ENCODE assay signal across 1 cellular context in the genomic region with DNA sequence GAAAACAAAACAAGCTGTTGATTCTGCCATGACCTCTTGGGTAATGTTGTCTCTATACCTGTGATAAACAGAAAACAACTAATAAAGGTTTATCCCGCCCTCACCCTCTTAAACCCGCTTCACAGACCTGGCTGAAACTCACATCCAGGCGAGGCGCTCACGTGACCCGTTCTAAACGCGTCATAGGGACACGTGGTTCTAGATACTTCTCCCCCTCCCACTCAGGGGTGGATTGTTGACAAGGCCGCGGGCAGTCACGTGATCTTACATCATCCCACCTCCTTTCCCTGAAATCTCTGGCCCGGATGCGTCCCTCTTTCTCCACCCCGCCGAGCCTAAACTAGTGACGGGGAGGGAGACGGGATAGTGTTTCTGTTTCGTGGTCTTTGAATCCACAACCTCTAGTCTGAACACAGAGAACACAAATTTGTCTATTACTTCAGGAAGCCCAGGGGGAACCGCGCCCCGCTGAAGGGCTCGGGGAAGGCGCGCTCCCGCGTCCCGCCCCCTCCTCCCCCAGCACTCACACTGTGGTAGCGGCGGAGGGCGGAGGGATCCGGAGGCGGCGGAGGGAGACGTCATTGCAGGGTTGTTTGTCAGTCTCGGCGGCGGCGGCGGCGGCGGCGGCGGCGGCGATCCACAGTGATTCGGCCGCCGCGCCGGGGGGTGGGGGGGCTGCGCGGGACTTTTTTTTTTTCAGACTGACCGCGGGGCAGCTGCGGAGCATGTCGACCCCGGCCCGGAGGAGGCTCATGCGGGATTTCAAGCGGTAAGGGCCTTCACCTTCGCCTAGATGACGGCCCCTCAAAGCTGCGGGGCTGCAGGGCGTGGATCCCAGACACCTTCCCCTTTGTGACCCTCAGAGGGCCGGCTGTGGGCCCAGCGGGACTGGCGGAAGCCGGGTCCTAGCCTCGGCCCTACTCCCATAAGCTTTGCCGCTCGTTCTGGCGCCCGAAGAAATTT.
TF ChIP-seq lines count a peak whose summit lies in the region.

Gene UBE2B, plus strand, starts transcription at position 699 of the 963 bp plus-strand sequence. Its CDS starts 27 bp downstream, at position 726.

TF ChIP-seq in HepG2, 621 proteins besides CTCF, POLR2A, EP300 and RAD21 (continued from another document and continues in another):
- peak; percentile 7; the same call in 1 of the 2 replicates for TF ChIP-seq SAFB2 (CRISPR knock-in tag; IDR thresholded peaks at IDR 0.05; ENCODE audit: borderline replicate concordance, low read depth)
- TF ChIP-seq IKZF4 (CRISPR knock-in tag; IDR thresholded peaks at IDR 0.05; ENCODE audit: borderline replicate concordance, low read depth, not compliant biosample characterization) = no peak
- TF ChIP-seq ZNF142 (CRISPR knock-in tag; IDR thresholded peaks at IDR 0.05) = no peak; the same call in 1 of the 2 replicates
- no peak for TF ChIP-seq ADNP (CRISPR knock-in tag; IDR thresholded peaks at IDR 0.05)
- TF ChIP-seq TRIM24 (CRISPR knock-in tag; IDR thresholded peaks at IDR 0.05) = no peak
- TF ChIP-seq SMAD9 (CRISPR knock-in tag; IDR thresholded peaks at IDR 0.05) = no peak
- TF ChIP-seq, protein P1, sequence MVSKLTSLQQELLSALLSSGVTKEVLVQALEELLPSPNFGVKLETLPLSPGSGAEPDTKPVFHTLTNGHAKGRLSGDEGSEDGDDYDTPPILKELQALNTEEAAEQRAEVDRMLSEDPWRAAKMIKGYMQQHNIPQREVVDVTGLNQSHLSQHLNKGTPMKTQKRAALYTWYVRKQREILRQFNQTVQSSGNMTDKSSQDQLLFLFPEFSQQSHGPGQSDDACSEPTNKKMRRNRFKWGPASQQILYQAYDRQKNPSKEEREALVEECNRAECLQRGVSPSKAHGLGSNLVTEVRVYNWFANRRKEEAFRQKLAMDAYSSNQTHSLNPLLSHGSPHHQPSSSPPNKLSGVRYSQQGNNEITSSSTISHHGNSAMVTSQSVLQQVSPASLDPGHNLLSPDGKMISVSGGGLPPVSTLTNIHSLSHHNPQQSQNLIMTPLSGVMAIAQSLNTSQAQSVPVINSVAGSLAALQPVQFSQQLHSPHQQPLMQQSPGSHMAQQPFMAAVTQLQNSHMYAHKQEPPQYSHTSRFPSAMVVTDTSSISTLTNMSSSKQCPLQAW (CRISPR knock-in tag; IDR thresholded peaks at IDR 0.05) = peak; percentile 83; the same call in 1 of the 2 replicates
- TF ChIP-seq SMAD3 (CRISPR knock-in tag; IDR thresholded peaks at IDR 0.05) = peak; percentile 75; the same call in 1 of the 2 replicates
- peak; percentile 31; the same call in 1 of the 2 replicates for TF ChIP-seq GFI1 (CRISPR knock-in tag; IDR thresholded peaks at IDR 0.05; ENCODE audit: borderline replicate concordance)
- peak; percentile 66 for TF ChIP-seq ZBTB2 (CRISPR knock-in tag; IDR thresholded peaks at IDR 0.05; ENCODE audit: low read depth)
- TF ChIP-seq, protein P2, sequence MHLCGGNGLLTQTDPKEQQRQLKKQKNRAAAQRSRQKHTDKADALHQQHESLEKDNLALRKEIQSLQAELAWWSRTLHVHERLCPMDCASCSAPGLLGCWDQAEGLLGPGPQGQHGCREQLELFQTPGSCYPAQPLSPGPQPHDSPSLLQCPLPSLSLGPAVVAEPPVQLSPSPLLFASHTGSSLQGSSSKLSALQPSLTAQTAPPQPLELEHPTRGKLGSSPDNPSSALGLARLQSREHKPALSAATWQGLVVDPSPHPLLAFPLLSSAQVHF (CRISPR knock-in tag; IDR thresholded peaks at IDR 0.05) = peak; percentile 55; the same call in 1 of the 2 replicates
- TF ChIP-seq STAT5B (CRISPR knock-in tag; IDR thresholded peaks at IDR 0.05) = no peak
- TF ChIP-seq ESRRA (CRISPR knock-in tag; IDR thresholded peaks at IDR 0.05; ENCODE audit: low read depth) = no peak
- peak; percentile 86; the same call in 1 of the 2 replicates for TF ChIP-seq REPIN1 (CRISPR knock-in tag; IDR thresholded peaks at IDR 0.05; ENCODE audit: borderline replicate concordance, low read depth)
- TF ChIP-seq, protein P3, sequence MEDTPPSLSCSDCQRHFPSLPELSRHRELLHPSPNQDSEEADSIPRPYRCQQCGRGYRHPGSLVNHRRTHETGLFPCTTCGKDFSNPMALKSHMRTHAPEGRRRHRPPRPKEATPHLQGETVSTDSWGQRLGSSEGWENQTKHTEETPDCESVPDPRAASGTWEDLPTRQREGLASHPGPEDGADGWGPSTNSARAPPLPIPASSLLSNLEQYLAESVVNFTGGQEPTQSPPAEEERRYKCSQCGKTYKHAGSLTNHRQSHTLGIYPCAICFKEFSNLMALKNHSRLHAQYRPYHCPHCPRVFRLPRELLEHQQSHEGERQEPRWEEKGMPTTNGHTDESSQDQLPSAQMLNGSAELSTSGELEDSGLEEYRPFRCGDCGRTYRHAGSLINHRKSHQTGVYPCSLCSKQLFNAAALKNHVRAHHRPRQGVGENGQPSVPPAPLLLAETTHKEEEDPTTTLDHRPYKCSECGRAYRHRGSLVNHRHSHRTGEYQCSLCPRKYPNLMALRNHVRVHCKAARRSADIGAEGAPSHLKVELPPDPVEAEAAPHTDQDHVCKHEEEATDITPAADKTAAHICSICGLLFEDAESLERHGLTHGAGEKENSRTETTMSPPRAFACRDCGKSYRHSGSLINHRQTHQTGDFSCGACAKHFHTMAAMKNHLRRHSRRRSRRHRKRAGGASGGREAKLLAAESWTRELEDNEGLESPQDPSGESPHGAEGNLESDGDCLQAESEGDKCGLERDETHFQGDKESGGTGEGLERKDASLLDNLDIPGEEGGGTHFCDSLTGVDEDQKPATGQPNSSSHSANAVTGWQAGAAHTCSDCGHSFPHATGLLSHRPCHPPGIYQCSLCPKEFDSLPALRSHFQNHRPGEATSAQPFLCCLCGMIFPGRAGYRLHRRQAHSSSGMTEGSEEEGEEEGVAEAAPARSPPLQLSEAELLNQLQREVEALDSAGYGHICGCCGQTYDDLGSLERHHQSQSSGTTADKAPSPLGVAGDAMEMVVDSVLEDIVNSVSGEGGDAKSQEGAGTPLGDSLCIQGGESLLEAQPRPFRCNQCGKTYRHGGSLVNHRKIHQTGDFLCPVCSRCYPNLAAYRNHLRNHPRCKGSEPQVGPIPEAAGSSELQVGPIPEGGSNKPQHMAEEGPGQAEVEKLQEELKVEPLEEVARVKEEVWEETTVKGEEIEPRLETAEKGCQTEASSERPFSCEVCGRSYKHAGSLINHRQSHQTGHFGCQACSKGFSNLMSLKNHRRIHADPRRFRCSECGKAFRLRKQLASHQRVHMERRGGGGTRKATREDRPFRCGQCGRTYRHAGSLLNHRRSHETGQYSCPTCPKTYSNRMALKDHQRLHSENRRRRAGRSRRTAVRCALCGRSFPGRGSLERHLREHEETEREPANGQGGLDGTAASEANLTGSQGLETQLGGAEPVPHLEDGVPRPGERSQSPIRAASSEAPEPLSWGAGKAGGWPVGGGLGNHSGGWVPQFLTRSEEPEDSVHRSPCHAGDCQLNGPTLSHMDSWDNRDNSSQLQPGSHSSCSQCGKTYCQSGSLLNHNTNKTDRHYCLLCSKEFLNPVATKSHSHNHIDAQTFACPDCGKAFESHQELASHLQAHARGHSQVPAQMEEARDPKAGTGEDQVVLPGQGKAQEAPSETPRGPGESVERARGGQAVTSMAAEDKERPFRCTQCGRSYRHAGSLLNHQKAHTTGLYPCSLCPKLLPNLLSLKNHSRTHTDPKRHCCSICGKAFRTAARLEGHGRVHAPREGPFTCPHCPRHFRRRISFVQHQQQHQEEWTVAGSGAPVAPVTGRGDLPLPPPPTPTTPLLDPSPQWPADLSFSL (CRISPR knock-in tag; IDR thresholded peaks at IDR 0.05) = no peak
- peak; percentile 42; the same call in 1 of the 2 replicates for TF ChIP-seq ARNT2 (CRISPR knock-in tag; IDR thresholded peaks at IDR 0.05; ENCODE audit: low read depth)
- TF ChIP-seq HCFC1 (IDR thresholded peaks at IDR 0.05; ENCODE audit: low read depth, low read length) = no peak
- no peak for TF ChIP-seq GLMP (CRISPR knock-in tag; IDR thresholded peaks at IDR 0.05; ENCODE audit: borderline replicate concordance)
- peak; percentile 68 for TF ChIP-seq BORCS8-MEF2B (CRISPR knock-in tag; IDR thresholded peaks at IDR 0.05)
- peak; percentile 57; the same call in 1 of the 2 replicates for TF ChIP-seq ZNF451 (CRISPR knock-in tag; IDR thresholded peaks at IDR 0.05)
- TF ChIP-seq, protein P4, sequence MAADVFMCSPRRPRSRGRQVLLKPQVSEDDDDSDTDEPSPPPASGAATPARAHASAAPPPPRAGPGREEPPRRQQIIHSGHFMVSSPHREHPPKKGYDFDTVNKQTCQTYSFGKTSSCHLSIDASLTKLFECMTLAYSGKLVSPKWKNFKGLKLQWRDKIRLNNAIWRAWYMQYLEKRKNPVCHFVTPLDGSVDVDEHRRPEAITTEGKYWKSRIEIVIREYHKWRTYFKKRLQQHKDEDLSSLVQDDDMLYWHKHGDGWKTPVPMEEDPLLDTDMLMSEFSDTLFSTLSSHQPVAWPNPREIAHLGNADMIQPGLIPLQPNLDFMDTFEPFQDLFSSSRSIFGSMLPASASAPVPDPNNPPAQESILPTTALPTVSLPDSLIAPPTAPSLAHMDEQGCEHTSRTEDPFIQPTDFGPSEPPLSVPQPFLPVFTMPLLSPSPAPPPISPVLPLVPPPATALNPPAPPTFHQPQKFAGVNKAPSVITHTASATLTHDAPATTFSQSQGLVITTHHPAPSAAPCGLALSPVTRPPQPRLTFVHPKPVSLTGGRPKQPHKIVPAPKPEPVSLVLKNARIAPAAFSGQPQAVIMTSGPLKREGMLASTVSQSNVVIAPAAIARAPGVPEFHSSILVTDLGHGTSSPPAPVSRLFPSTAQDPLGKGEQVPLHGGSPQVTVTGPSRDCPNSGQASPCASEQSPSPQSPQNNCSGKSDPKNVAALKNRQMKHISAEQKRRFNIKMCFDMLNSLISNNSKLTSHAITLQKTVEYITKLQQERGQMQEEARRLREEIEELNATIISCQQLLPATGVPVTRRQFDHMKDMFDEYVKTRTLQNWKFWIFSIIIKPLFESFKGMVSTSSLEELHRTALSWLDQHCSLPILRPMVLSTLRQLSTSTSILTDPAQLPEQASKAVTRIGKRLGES (CRISPR knock-in tag; IDR thresholded peaks at IDR 0.05; ENCODE audit: borderline replicate concordance) = no peak
- 0 out of 2 replicates have a peak, but pooled peaks have one; percentile 43 for TF ChIP-seq E2F5 (CRISPR knock-in tag; conservative IDR thresholded peaks at IDR 0.05)
- no peak for TF ChIP-seq EEA1 (CRISPR knock-in tag; IDR thresholded peaks at IDR 0.05; ENCODE audit: borderline replicate concordance)
- no peak for TF ChIP-seq RBM22 (optimal IDR thresholded peaks at IDR 0.05; ENCODE audit: low read length)
- TF ChIP-seq ZNF543 (CRISPR knock-in tag; IDR thresholded peaks at IDR 0.05) = peak; percentile 33; the same call in 1 of the 2 replicates
- no peak for TF ChIP-seq FOSL1 (CRISPR knock-in tag; IDR thresholded peaks at IDR 0.05; ENCODE audit: borderline replicate concordance)
- TF ChIP-seq BRD4 (CRISPR knock-in tag; IDR thresholded peaks at IDR 0.05) = peak; percentile 33; the same call in 1 of the 2 replicates
- 0 out of 2 replicates have a peak, but pooled peaks have one; percentile 16 for TF ChIP-seq MAFF (IDR thresholded peaks at IDR 0.05; ENCODE audit: low read depth, low read length)
